In genomic region chr7:90345548-90346319, GRCh38 we compare ENCODE assay signal across 8 cellular contexts. TPM values are rescaled to one million over a fixed set of nuclear protein-coding genes. Genes with fewer than 3 reads are reported as not detected.
DNase-seq lines count a peak whose midpoint lies in the region; ATAC-seq and TF ChIP-seq lines count a peak whose summit lies in the region.

No MANE protein-coding gene starts in this region.

- peak overlapping the region; percentile 54 for H3K27ac ChIP-seq in duodenal mucosa (ENCODE audit: low read depth, low read length)
- H3K27ac ChIP-seq in lung (ENCODE audit: low read depth in 1 of 2, low read length in 1 of 2): peak overlapping the region; percentile 81 to 99
- peak overlapping the region; percentile 80 for H3K27ac ChIP-seq in thymus (ENCODE audit: low read depth)

- peak; percentile 15 for ATAC-seq in GM18867 (IDR thresholded peaks at IDR 0.05; ENCODE audit: unreplicated experiment)
- peak; percentile 8 for ATAC-seq in HG03097 (IDR thresholded peaks at IDR 0.05; ENCODE audit: low FRiP score, unreplicated experiment)
- peak; percentile 3 for ATAC-seq in lung (ENCODE audit: insufficient read depth, low FRiP score)

- H3K27me3 ChIP-seq in BE2C (no peaks in the 10 kb centered on the region), duodenal mucosa (ENCODE audit: control insufficient read depth in 1 of 2, insufficient read depth in 2 of 2, low read length in 2 of 2) (no peaks in the 10 kb centered on the region), lung (ENCODE audit: control insufficient read depth, insufficient read depth) (no peaks in the 10 kb centered on the region), thymus (ENCODE audit: control insufficient read depth, insufficient read depth) (no peaks in the 10 kb centered on the region)

- WGBS in lung, 2 donors: 9 to 15% methylated on average over 19 of the region's 19 CpGs
- 26% methylated on average over 19 of the region's 19 CpGs for WGBS in thymus

- H3K9me3 ChIP-seq in BE2C (no peaks in the 10 kb centered on the region), duodenal mucosa (ENCODE audit: control insufficient read depth in 1 of 2, low read length in 2 of 2) (no peaks in the 10 kb centered on the region), lung (ENCODE audit: control insufficient read depth in 2 of 2, insufficient read depth in 1 of 2, low read length in 1 of 2) (no peaks in the 10 kb centered on the region), thymus (ENCODE audit: control insufficient read depth) (no peaks in the 10 kb centered on the region)

- no peaks in the 10 kb centered on the region for H3K36me3 ChIP-seq in BE2C
- no peaks in the 10 kb centered on the region for H3K36me3 ChIP-seq in duodenal mucosa (ENCODE audit: control insufficient read depth in 1 of 2, insufficient read depth in 2 of 2, low read length in 2 of 2)
- no peaks in the 10 kb centered on the region for H3K36me3 ChIP-seq in lung (ENCODE audit: control insufficient read depth in 2 of 2, insufficient read depth in 2 of 2, low read length in 2 of 2)
- H3K36me3 ChIP-seq in thymus (ENCODE audit: control insufficient read depth, insufficient read depth): no peaks in the 10 kb centered on the region

- peak overlapping the region; percentile 67 to 79 for H3K9ac ChIP-seq in duodenal mucosa (ENCODE audit: low read depth in 1 of 2, low read length in 2 of 2)

- peak overlapping the region; percentile 98 for H3K4me3 ChIP-seq in BE2C (ENCODE audit: low read depth, low read length)
- H3K4me3 ChIP-seq in duodenal mucosa (ENCODE audit: low read depth in 1 of 2, low read length in 2 of 2): peak overlapping the region; percentile 81 to 83
- H3K4me3 ChIP-seq in lung: peak overlapping the region; percentile 26
- H3K4me3 ChIP-seq in thymus (ENCODE audit: low read length): peak overlapping the region; percentile 74

- H3K4me1 ChIP-seq in BE2C (no peaks in the 10 kb centered on the region), duodenal mucosa (ENCODE audit: control insufficient read depth in 1 of 2, insufficient read depth in 2 of 2, low read length in 2 of 2) (peaks cover 12 to 18% of the 10 kb centered on the region in 2 donors), lung (ENCODE audit: control insufficient read depth in 2 of 2, insufficient read depth in 2 of 2, low read length in 2 of 2) (peaks cover 3 to 7% of the 10 kb centered on the region in 2 donors), thymus (ENCODE audit: control insufficient read depth, insufficient read depth, low read length) (peaks cover 5% of the 10 kb centered on the region)

- DNase-seq in BE2C (no peak), RKO (ENCODE audit: low spot score) (peak; percentile 41), lung (ENCODE audit: low spot score) (no peak)
- no peak for DNase-seq in effector CD8-positive, alpha-beta T cell (lab: John Stamatoyannopoulos, UW)

- TF ChIP-seq CTCF in BE2C (IDR thresholded peaks at IDR 0.05; ENCODE audit: low read depth, low read length) (no peak), lung (IDR thresholded peaks at IDR 0.05; ENCODE audit: control extremely low read depth, extremely low read depth) (no peak)

RNA-seq across cellular contexts. Expression of gene GTPBP10, which starts 0.8 kb away (rescaled TPM):
- 7.2 TPM for polyA plus RNA-seq in BE2C (2012; ENCODE audit: insufficient read depth, insufficient read length, low read depth)
- total RNA-seq in lung: 10 to 100 TPM; 17.9 to 20.9 TPM
- polyA plus RNA-seq in lung (10 to 100 TPM in 1 of 2 donors, 1 to 10 TPM in 1; 9.2 to 18.6 TPM), thymus (38.6 TPM)

RNA-seq across cellular contexts. Expression of gene FAM237B, which starts 24.6 kb away (rescaled TPM):
- polyA plus RNA-seq in BE2C (2012; ENCODE audit: insufficient read depth, insufficient read length, low read depth): not detected
- not detected for total RNA-seq in lung
- under 1 TPM in 1 of 2 donors, not detected in 1; 0.02 TPM for polyA plus RNA-seq in lung
- not detected for polyA plus RNA-seq in thymus

RNA-seq across cellular contexts. Expression of gene CLDN12, which starts 57.5 kb away (rescaled TPM):
- polyA plus RNA-seq in BE2C (2012; ENCODE audit: insufficient read depth, insufficient read length, low read depth): 80.9 TPM
- total RNA-seq in lung: 10 to 100 TPM; 39.2 to 40.2 TPM
- polyA plus RNA-seq in lung (10 to 100 TPM; 15.3 to 20.8 TPM), thymus (12.7 TPM)

Comparison
In these comparisons a context has a peak if more than half of its experiments do, and no peak if none do; other contexts are left out.
1. H3K4me3 ChIP-seq: peak in every context shown above with its lines; median percentile 98 in BE2C; 82 in duodenal mucosa; 74 in thymus; 26 in lung.